Comparison of ENCODE assay signal across 24 cellular contexts in the genomic region with DNA sequence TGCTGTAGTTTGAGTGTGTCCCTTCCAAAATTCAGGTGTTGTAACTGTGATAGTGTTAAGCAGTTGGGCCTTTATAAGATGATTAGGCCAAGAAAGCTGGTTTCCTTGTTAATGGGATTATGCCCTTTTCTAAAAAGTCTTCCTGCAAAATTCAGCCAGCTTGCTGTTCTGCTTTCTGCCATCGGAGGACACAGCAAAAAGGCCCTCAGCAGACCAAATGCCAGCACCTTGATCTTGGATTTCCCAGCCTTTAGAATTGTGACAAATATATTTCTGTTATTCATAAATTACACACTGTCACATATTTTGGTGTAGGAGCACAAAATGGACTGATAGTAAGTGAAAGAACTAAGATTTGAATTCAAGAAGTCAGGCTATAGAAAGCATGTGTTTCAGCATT.
"Had no signal": no experiment of that assay in that cellular context is flagged by ENCODE, and none has a peak within 500 bp of the region (broad histone marks: within the 10 kb centered on the region; RNA-seq: fewer than 3 reads in every experiment).

No MANE protein-coding gene starts in this region.

- H3K79me2 ChIP-seq: parathyroid adenoma had no signal

- FAIRE-seq: frontal cortex, kidney had no signal

- H3K9me3 ChIP-seq: mucosa of descending colon, sigmoid colon, thyroid gland had no signal

- H3K27me3 Mint-ChIP-seq: effector memory CD8-positive, alpha-beta T cell; memory B cell; naive thymus-derived CD4-positive, alpha-beta T cell; progenitor cell of endocrine pancreas had no signal

- H3K4me1 ChIP-seq: neural progenitor cell, parathyroid adenoma, sigmoid colon, stomach, thyroid gland had no signal

- H3K4me3 ChIP-seq: lung, mucosa of descending colon, neural progenitor cell, sigmoid colon, stomach, thyroid gland had no signal

- ATAC-seq: effector memory CD8-positive, alpha-beta T cell; left lobe of liver; mucosa of descending colon; naive thymus-derived CD4-positive, alpha-beta T cell; right cardiac atrium; stimulated activated effector memory CD8-positive, alpha-beta T cell treated with anti-CD3 and anti-CD28 coated beads, Interleukin-12 subunit alpha, Interleukin-12 subunit beta, amount 100 ng/mL, for 72 hours had no signal

- H3K27ac Mint-ChIP-seq: effector memory CD8-positive, alpha-beta T cell; memory B cell; mesothelial cell of epicardium; naive thymus-derived CD4-positive, alpha-beta T cell; nephron; neural progenitor cell; progenitor cell of endocrine pancreas; stimulated activated effector memory CD8-positive, alpha-beta T cell treated with anti-CD3 and anti-CD28 coated beads, Interleukin-12 subunit alpha, Interleukin-12 subunit beta, amount 100 ng/mL, for 72 hours had no signal

- H3K27me3 ChIP-seq: neural progenitor cell, sigmoid colon, stomach, thyroid gland had no signal

- H3K36me3 Mint-ChIP-seq: memory B cell; mesothelial cell of epicardium; naive thymus-derived CD4-positive, alpha-beta T cell; neural progenitor cell; stimulated activated effector memory CD8-positive, alpha-beta T cell treated with anti-CD3 and anti-CD28 coated beads, Interleukin-12 subunit alpha, Interleukin-12 subunit beta, amount 100 ng/mL, for 72 hours had no signal

- H3K4me3 Mint-ChIP-seq: effector memory CD8-positive, alpha-beta T cell; memory B cell; mesothelial cell of epicardium; naive thymus-derived CD4-positive, alpha-beta T cell; nephron; neural progenitor cell; stimulated activated effector memory CD8-positive, alpha-beta T cell treated with anti-CD3 and anti-CD28 coated beads, Interleukin-12 subunit alpha, Interleukin-12 subunit beta, amount 100 ng/mL, for 72 hours had no signal

- H3K4me2 ChIP-seq: neural progenitor cell had no signal

- H3K36me3 ChIP-seq: neural progenitor cell, sigmoid colon, stomach, thyroid gland had no signal

- H3K4me1 Mint-ChIP-seq: memory B cell; mesothelial cell of epicardium; naive thymus-derived CD4-positive, alpha-beta T cell; neural progenitor cell; stimulated activated effector memory CD8-positive, alpha-beta T cell treated with anti-CD3 and anti-CD28 coated beads, Interleukin-12 subunit alpha, Interleukin-12 subunit beta, amount 100 ng/mL, for 72 hours had no signal

- H3K9ac ChIP-seq: neural progenitor cell, parathyroid adenoma had no signal

- H2AFZ ChIP-seq: neural progenitor cell, parathyroid adenoma had no signal

- H3K27ac ChIP-seq: neural progenitor cell, parathyroid adenoma, sigmoid colon, stomach, thyroid gland had no signal

- DNase-seq: cortex of kidney; effector memory CD8-positive, alpha-beta T cell; head of caudate nucleus; kidney; mucosa of descending colon; naive thymus-derived CD4-positive, alpha-beta T cell; right cardiac atrium; sigmoid colon; stimulated activated CD4-positive, alpha-beta T cell treated with anti-CD3 and anti-CD28 coated beads, Interleukin-2, amount 100 ng/mL, for 24 hours; stimulated activated CD4-positive, alpha-beta T cell treated with anti-CD3 and anti-CD28 coated beads, Interleukin-4, amount 100 ng/mL, for 24 hours; stimulated activated naive CD4-positive, alpha-beta T cell treated with Interleukin-2 at 50 U/mL for 16 hours; stomach; thyroid gland; trophoblast cell had no signal
